Comparison of ENCODE assay signal across 13 cellular contexts in genomic region chr18:50315100-50315871, GRCh38. TPM values are rescaled to one million over a fixed set of nuclear protein-coding genes. Genes with fewer than 3 reads are reported as not detected.
DNase-seq lines count a peak whose midpoint lies in the region; ATAC-seq and TF ChIP-seq lines count a peak whose summit lies in the region.
"Had no signal": no experiment of that assay in that cellular context is flagged by ENCODE, and none has a peak within 500 bp of the region (broad histone marks: within the 10 kb centered on the region; RNA-seq: fewer than 3 reads in every experiment).

No MANE protein-coding gene starts in this region.

- no peak overlapping the region for H3K27ac Mint-ChIP-seq in activated CD8-positive, alpha-beta T cell treated with anti-CD3 and anti-CD28 coated beads for 36 hours
- H3K27ac Mint-ChIP-seq: activated CD4-positive, alpha-beta T cell treated with anti-CD3 and anti-CD28 coated beads, Interleukin-2, amount 10 ng/mL, durations not matched to agents 7 days and 5 days; endodermal cell; natural killer cell treated with Interleukin-12 subunit alpha and Interleukin-12 subunit beta and Interleukin-15 and Interleukin-18, amount 100 ng/mL, for 72 hours had no signal

- H3K4me1 ChIP-seq in right lobe of liver: peaks cover 0 to 35% (median 5%) of the 10 kb centered on the region in 4 donors

- H3K36me3 Mint-ChIP-seq in activated CD8-positive, alpha-beta T cell treated with anti-CD3 and anti-CD28 coated beads for 36 hours (ENCODE audit: low read depth): no peaks in the 10 kb centered on the region
- H3K36me3 Mint-ChIP-seq: natural killer cell treated with Interleukin-12 subunit alpha and Interleukin-12 subunit beta and Interleukin-15 and Interleukin-18, amount 100 ng/mL, for 72 hours had no signal

- no peaks in the 10 kb centered on the region for H3K9me3 ChIP-seq in right lobe of liver

- H3K27me3 ChIP-seq in right lobe of liver: no peaks in the 10 kb centered on the region

- no peak for TF ChIP-seq POLR2A in right lobe of liver (IDR thresholded peaks at IDR 0.05)

- peaks cover 3% of the 10 kb centered on the region for H3K4me1 Mint-ChIP-seq in activated CD8-positive, alpha-beta T cell treated with anti-CD3 and anti-CD28 coated beads for 36 hours (ENCODE audit: low read depth)
- H3K4me1 Mint-ChIP-seq: endodermal cell had no signal

- H3K4me3 ChIP-seq in right lobe of liver: no peak overlapping the region

- DNase-seq in right lobe of liver (no peak), NCI-H526 (lab: John Stamatoyannopoulos, UW) (no peak), T-helper 1 cell (no peak), SIG-M5 treated with dmso at 0.1 percent for 504 hours (lab: John Stamatoyannopoulos, UW; ENCODE audit: unreplicated experiment) (no peak)
- DNase-seq in activated CD8-positive, alpha-beta T cell treated with anti-CD3 and anti-CD28 coated beads for 36 hours: no peak
- DNase-seq: activated CD4-positive, alpha-beta T cell treated with anti-CD3 and anti-CD28 coated beads, Interleukin-2, amount 10 ng/mL, durations not matched to agents 7 days and 5 days; endodermal cell; HCEC 1CT; NCI-H1092 had no signal

- ATAC-seq in GM18870 (IDR thresholded peaks at IDR 0.05; ENCODE audit: unreplicated experiment): peak; percentile 69
- peak; percentile 74 for ATAC-seq in GM21619 (IDR thresholded peaks at IDR 0.05; ENCODE audit: unreplicated experiment)
- ATAC-seq in HG03139 (IDR thresholded peaks at IDR 0.05; ENCODE audit: unreplicated experiment): peak; percentile 66
- ATAC-seq in right lobe of liver: peak; percentile 54 to 68 (median 61)
- ATAC-seq in activated CD8-positive, alpha-beta T cell treated with anti-CD3 and anti-CD28 coated beads for 36 hours: no peak
- ATAC-seq: natural killer cell treated with Interleukin-12 subunit alpha and Interleukin-12 subunit beta and Interleukin-15 and Interleukin-18, amount 100 ng/mL, for 72 hours had no signal

- no peak for TF ChIP-seq CTCF in right lobe of liver (IDR thresholded peaks at IDR 0.05)
- TF ChIP-seq CTCF in activated CD8-positive, alpha-beta T cell treated with anti-CD3 and anti-CD28 coated beads for 36 hours (IDR thresholded peaks at IDR 0.05): no peak

- no peaks in the 10 kb centered on the region for H3K9me3 Mint-ChIP-seq in activated CD8-positive, alpha-beta T cell treated with anti-CD3 and anti-CD28 coated beads for 36 hours
- H3K9me3 Mint-ChIP-seq: activated CD4-positive, alpha-beta T cell treated with anti-CD3 and anti-CD28 coated beads, Interleukin-2, amount 10 ng/mL, durations not matched to agents 7 days and 5 days; endodermal cell; natural killer cell treated with Interleukin-12 subunit alpha and Interleukin-12 subunit beta and Interleukin-15 and Interleukin-18, amount 100 ng/mL, for 72 hours had no signal

- POLR2A ChIA-PET in activated CD8-positive, alpha-beta T cell treated with anti-CD3 and anti-CD28 coated beads for 36 hours (lab: Charles Lee): no interaction called here

- 50% methylated on average over 5 of the region's 5 CpGs for WGBS in right lobe of liver (ENCODE audit: insufficient coverage, low coverage, low lambda C conversion rate, missing lambda C conversion rate)

- no peak overlapping the region for H3K27ac ChIP-seq in right lobe of liver

- H3K27me3 Mint-ChIP-seq in activated CD8-positive, alpha-beta T cell treated with anti-CD3 and anti-CD28 coated beads for 36 hours: peaks cover 5% of the 10 kb centered on the region

- intact Hi-C loops in right lobe of liver (cut with DNase I): no loop called here
- intact Hi-C loops in activated CD8-positive, alpha-beta T cell treated with anti-CD3 and anti-CD28 coated beads for 36 hours (cut with micrococcal nuclease): no loop called here

- CTCF ChIA-PET in activated CD8-positive, alpha-beta T cell treated with anti-CD3 and anti-CD28 coated beads for 36 hours (lab: Charles Lee): interaction anchor here (1.1 kb wide), 1 partner anchor 42 kb away, joined by 4 read pairs; no protein-coding TSS in a partner anchor

- no peak overlapping the region for H3K4me3 Mint-ChIP-seq in activated CD8-positive, alpha-beta T cell treated with anti-CD3 and anti-CD28 coated beads for 36 hours
- H3K4me3 Mint-ChIP-seq: activated CD4-positive, alpha-beta T cell treated with anti-CD3 and anti-CD28 coated beads, Interleukin-2, amount 10 ng/mL, durations not matched to agents 7 days and 5 days; endodermal cell; natural killer cell treated with Interleukin-12 subunit alpha and Interleukin-12 subunit beta and Interleukin-15 and Interleukin-18, amount 100 ng/mL, for 72 hours had no signal

- H3K36me3 ChIP-seq in right lobe of liver: no peaks in the 10 kb centered on the region

RNA-seq across cellular contexts. Expression of gene CXXC1, which starts 27.8 kb away (rescaled TPM):
- total RNA-seq in right lobe of liver: 10 to 100 TPM; 16.4 to 34.9 (median 26.1) TPM
- 10 to 100 TPM; 87.0 to 88.0 TPM for total RNA-seq in activated CD8-positive, alpha-beta T cell treated with anti-CD3 and anti-CD28 coated beads for 36 hours

RNA-seq across cellular contexts. Expression of gene MBD1, which starts 34.0 kb away (rescaled TPM):
- 10 to 100 TPM; 29.7 to 32.4 (median 30.7) TPM for total RNA-seq in right lobe of liver
- total RNA-seq in activated CD8-positive, alpha-beta T cell treated with anti-CD3 and anti-CD28 coated beads for 36 hours: 10 to 100 TPM; 67.4 to 69.0 TPM

RNA-seq across cellular contexts. Expression of gene CFAP53, which starts 49.0 kb away (rescaled TPM):
- total RNA-seq in right lobe of liver: under 1 TPM in 3 of 6 experiments, not detected in 3; 0.13 to 0.17 (median 0.14) TPM
- total RNA-seq in activated CD8-positive, alpha-beta T cell treated with anti-CD3 and anti-CD28 coated beads for 36 hours: under 1 TPM; 0.27 to 0.76 TPM

RNA-seq across cellular contexts. Expression of gene SKA1, which starts 59.6 kb away (rescaled TPM):
- total RNA-seq in right lobe of liver: 1 to 10 TPM in 2 of 6 experiments, under 1 TPM in 3, not detected in 1; 0.15 to 1.5 (median 0.75) TPM
- 10 to 100 TPM; 29.4 to 32.2 TPM for total RNA-seq in activated CD8-positive, alpha-beta T cell treated with anti-CD3 and anti-CD28 coated beads for 36 hours
